In the genomic region with DNA sequence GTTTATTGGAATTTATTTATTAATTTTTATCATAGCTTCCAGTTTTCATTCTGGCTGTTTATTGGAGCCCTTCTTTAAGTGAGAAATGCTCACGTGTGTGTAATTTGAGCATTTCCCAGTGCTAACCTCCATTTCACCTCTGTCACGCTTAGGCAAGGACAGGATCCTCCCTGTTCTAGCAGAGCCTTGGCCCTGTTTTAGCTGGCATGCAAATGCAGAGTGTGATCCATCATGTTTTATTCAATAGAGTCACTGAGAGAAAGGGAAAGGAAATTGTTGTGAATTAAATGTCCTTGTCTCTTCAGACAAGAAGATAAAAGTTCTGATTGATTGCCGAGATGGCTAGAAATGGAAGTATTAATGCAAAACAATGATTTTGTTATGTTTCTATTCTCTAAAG, we compare ENCODE assay signal across 15 cellular contexts.
"Had no signal": no experiment of that assay in that cellular context is flagged by ENCODE, and none has a peak within 500 bp of the region (broad histone marks: within the 10 kb centered on the region; RNA-seq: fewer than 3 reads in every experiment).

No MANE protein-coding gene starts in this region.

- H3K4me3 ChIP-seq: colonic mucosa, heart left ventricle, left lung, lower lobe of right lung, sigmoid colon, skin epidermis, thoracic aorta had no signal

- H3K9me3 ChIP-seq: colonic mucosa, heart left ventricle, left lung, lower lobe of right lung, sigmoid colon, thoracic aorta had no signal

- H3K36me3 ChIP-seq: colonic mucosa, heart left ventricle, left lung, lower lobe of right lung, sigmoid colon, thoracic aorta had no signal

- H3K4me1 ChIP-seq: colonic mucosa, foreskin keratinocyte, heart left ventricle, left lung, lower lobe of right lung had no signal

- DNase-seq: colonic mucosa; dermis blood vessel endothelial cell; foreskin keratinocyte; heart left ventricle; hippocampal formation; left lung; lower lobe of right lung; sigmoid colon; stimulated activated CD4-positive, alpha-beta T cell treated with anti-CD3 and anti-CD28 coated beads, Interleukin-2, amount 100 ng/mL, for 24 hours; stimulated activated CD4-positive, alpha-beta T cell treated with anti-CD3 and anti-CD28 coated beads, Interleukin-4, amount 100 ng/mL, for 4 hours; stimulated activated naive B cell treated with anti-CD40 and anti-IgM and Interleukin-4, amounts not matched to agents 10 μg/mL and 1 μg/mL and 100 μg/mL, for 72 hours; stimulated activated naive CD8-positive, alpha-beta T cell treated with anti-CD3 and anti-CD28 coated beads, Interleukin-15, amount 100 ng/mL, for 72 hours had no signal

- ATAC-seq: foreskin keratinocyte; heart left ventricle; left lung; lower lobe of right lung; natural killer cell treated with Interleukin-12 subunit alpha and Interleukin-12 subunit beta and Interleukin-15 and Interleukin-18, amount 100 ng/mL, for 72 hours; stimulated activated naive B cell treated with anti-CD40 and anti-IgM and Interleukin-4, amounts not matched to agents 10 μg/mL and 1 μg/mL and 100 μg/mL, for 72 hours; stimulated activated naive CD8-positive, alpha-beta T cell treated with anti-CD3 and anti-CD28 coated beads, Interleukin-15, amount 100 ng/mL, for 72 hours had no signal

- H3K27ac ChIP-seq: colonic mucosa, foreskin keratinocyte, heart left ventricle, left lung, lower lobe of right lung, sigmoid colon, skin epidermis, thoracic aorta had no signal

- H3K27me3 ChIP-seq: colonic mucosa, foreskin keratinocyte, left lung, sigmoid colon had no signal
